Comparison of ENCODE assay signal across 8 cellular contexts in genomic region chr21:15063821-15064575, GRCh38. TPM values are rescaled to one million over a fixed set of nuclear protein-coding genes. Genes with fewer than 3 reads are reported as not detected.
DNase-seq lines count a peak whose midpoint lies in the region; ATAC-seq and TF ChIP-seq lines count a peak whose summit lies in the region.

No MANE protein-coding gene starts in this region.

- DNase-seq in HT1080 (ENCODE audit: low read depth) (peak; percentile 43), glutamatergic neuron (peak; percentile 70)
- DNase-seq in activated naive CD4-positive, alpha-beta T cell treated with anti-CD3 and anti-CD28 coated beads, Interleukin-2, amount 10 ng/mL, durations not matched to agents 7 days and 5 days = no peak

- H3K4me1 ChIP-seq in BLaER1 treated with 17β-estradiol and CSF1 and Interleukin-3, amounts not matched to agents 10 nM and 100 nM = peaks cover 37 to 49% (median 43%) of the 10 kb centered on the region in 10 experiments
- peaks cover 29% of the 10 kb centered on the region for H3K4me1 ChIP-seq in neuron (ENCODE audit: insufficient read depth, low read length)

- H3K9ac ChIP-seq in BLaER1 treated with 17β-estradiol and CSF1 and Interleukin-3, amounts not matched to agents 10 nM and 100 nM = peak overlapping the region; percentile 98 to 100 (median 99)

- peak overlapping the region; percentile 81 for H3K4me3 Mint-ChIP-seq in activated naive CD4-positive, alpha-beta T cell treated with anti-CD3 and anti-CD28 coated beads, Interleukin-2, amount 10 ng/mL, durations not matched to agents 7 days and 5 days
- H3K4me3 Mint-ChIP-seq in glutamatergic neuron (ENCODE audit: unreplicated experiment) = peak overlapping the region; percentile 99

- H3K36me3 Mint-ChIP-seq in activated naive CD4-positive, alpha-beta T cell treated with anti-CD3 and anti-CD28 coated beads, Interleukin-2, amount 10 ng/mL, durations not matched to agents 7 days and 5 days = peaks cover 6% of the 10 kb centered on the region
- H3K36me3 Mint-ChIP-seq in glutamatergic neuron (ENCODE audit: unreplicated experiment) = no peaks in the 10 kb centered on the region

- ATAC-seq in GM19463 (IDR thresholded peaks at IDR 0.05; ENCODE audit: unreplicated experiment) (peak; percentile 7), HG03521 (IDR thresholded peaks at IDR 0.05; ENCODE audit: unreplicated experiment) (no peak), GM21423 (IDR thresholded peaks at IDR 0.05; ENCODE audit: unreplicated experiment) (no peak)

- peak overlapping the region; percentile 82 to 95 (median 89); a peak in 21 of 22 replicates for H3K4me2 ChIP-seq in BLaER1 treated with 17β-estradiol and CSF1 and Interleukin-3, amounts not matched to agents 10 nM and 100 nM

- TF ChIP-seq CTCF in glutamatergic neuron (IDR thresholded peaks at IDR 0.05; ENCODE audit: partially characterized antibody, unreplicated experiment) = no peak

- no peaks in the 10 kb centered on the region for H3K27me3 ChIP-seq in BLaER1 treated with 17β-estradiol and CSF1 and Interleukin-3, amounts not matched to agents 10 nM and 100 nM
- H3K27me3 ChIP-seq in neuron (ENCODE audit: insufficient read depth, low read length) = no peaks in the 10 kb centered on the region

- H3K9me3 Mint-ChIP-seq in activated naive CD4-positive, alpha-beta T cell treated with anti-CD3 and anti-CD28 coated beads, Interleukin-2, amount 10 ng/mL, durations not matched to agents 7 days and 5 days = no peaks in the 10 kb centered on the region
- peaks cover 20% of the 10 kb centered on the region for H3K9me3 Mint-ChIP-seq in glutamatergic neuron (ENCODE audit: unreplicated experiment)

- peaks cover 51% of the 10 kb centered on the region for H3K4me1 Mint-ChIP-seq in activated naive CD4-positive, alpha-beta T cell treated with anti-CD3 and anti-CD28 coated beads, Interleukin-2, amount 10 ng/mL, durations not matched to agents 7 days and 5 days
- peaks cover 37% of the 10 kb centered on the region for H3K4me1 Mint-ChIP-seq in glutamatergic neuron (ENCODE audit: low read depth, unreplicated experiment)

- H3K27ac Mint-ChIP-seq in activated naive CD4-positive, alpha-beta T cell treated with anti-CD3 and anti-CD28 coated beads, Interleukin-2, amount 10 ng/mL, durations not matched to agents 7 days and 5 days = peak overlapping the region; percentile 86
- H3K27ac Mint-ChIP-seq in glutamatergic neuron (ENCODE audit: unreplicated experiment) = peak overlapping the region; percentile 99

- peaks cover 12 to 55% (median 37%) of the 10 kb centered on the region in 11 experiments; a peak in 19 of 22 replicates for H4K20me1 ChIP-seq in BLaER1 treated with 17β-estradiol and CSF1 and Interleukin-3, amounts not matched to agents 10 nM and 100 nM

- H2AFZ ChIP-seq in neuron (ENCODE audit: low read depth, low read length) = peak overlapping the region; percentile 68

- H3K4me3 ChIP-seq in BLaER1 treated with 17β-estradiol and CSF1 and Interleukin-3, amounts not matched to agents 10 nM and 100 nM = peak overlapping the region; percentile 88 to 99 (median 94)
- peak overlapping the region; percentile 99 for H3K4me3 ChIP-seq in neuron (ENCODE audit: low read length)

- no peaks in the 10 kb centered on the region for H3K9me3 ChIP-seq in BLaER1 treated with 17β-estradiol and CSF1 and Interleukin-3, amounts not matched to agents 10 nM and 100 nM (replicated peaks in 1 of 11)
- H3K9me3 ChIP-seq in neuron (ENCODE audit: low read length) = no peaks in the 10 kb centered on the region

- peak overlapping the region; percentile 96 to 100 (median 98) for H3K27ac ChIP-seq in BLaER1 treated with 17β-estradiol and CSF1 and Interleukin-3, amounts not matched to agents 10 nM and 100 nM

- H3K36me3 ChIP-seq in BLaER1 treated with 17β-estradiol and CSF1 and Interleukin-3, amounts not matched to agents 10 nM and 100 nM = peaks cover 0 to 4% (median 0%) of the 10 kb centered on the region in 11 experiments; a peak in 2 of 22 replicates
- no peaks in the 10 kb centered on the region for H3K36me3 ChIP-seq in neuron (ENCODE audit: insufficient read depth, low read length)

- CTCF ChIA-PET in activated naive CD4-positive, alpha-beta T cell treated with anti-CD3 and anti-CD28 coated beads, Interleukin-2, amount 10 ng/mL, durations not matched to agents 7 days and 5 days (lab: Charles Lee) = no interaction called here

- H3K27me3 Mint-ChIP-seq in activated naive CD4-positive, alpha-beta T cell treated with anti-CD3 and anti-CD28 coated beads, Interleukin-2, amount 10 ng/mL, durations not matched to agents 7 days and 5 days = peaks cover 5% of the 10 kb centered on the region
- peaks cover 13% of the 10 kb centered on the region for H3K27me3 Mint-ChIP-seq in glutamatergic neuron (ENCODE audit: unreplicated experiment)

RNA-seq across cellular contexts. Expression of gene NRIP1, which starts 0.8 kb away (rescaled TPM):
- 6.8 and 7.3 TPM in 2 replicates for total RNA-seq in HT1080 (2014; rRNA removed; shearing (Covaris generic))
- 7.4 and 10.2 TPM in 2 replicates for polyA plus RNA-seq in HT1080 (2015; cell fraction: cytosol; rRNA removed)
- 13.7 and 15.2 TPM in 2 replicates for polyA plus RNA-seq in HT1080 (2015; cell fraction: nucleus; rRNA removed)
- 51.5 TPM for total RNA-seq in glutamatergic neuron (ENCODE audit: unreplicated experiment)
